8 cellular contexts compared by ENCODE assay signal in the genomic region with DNA sequence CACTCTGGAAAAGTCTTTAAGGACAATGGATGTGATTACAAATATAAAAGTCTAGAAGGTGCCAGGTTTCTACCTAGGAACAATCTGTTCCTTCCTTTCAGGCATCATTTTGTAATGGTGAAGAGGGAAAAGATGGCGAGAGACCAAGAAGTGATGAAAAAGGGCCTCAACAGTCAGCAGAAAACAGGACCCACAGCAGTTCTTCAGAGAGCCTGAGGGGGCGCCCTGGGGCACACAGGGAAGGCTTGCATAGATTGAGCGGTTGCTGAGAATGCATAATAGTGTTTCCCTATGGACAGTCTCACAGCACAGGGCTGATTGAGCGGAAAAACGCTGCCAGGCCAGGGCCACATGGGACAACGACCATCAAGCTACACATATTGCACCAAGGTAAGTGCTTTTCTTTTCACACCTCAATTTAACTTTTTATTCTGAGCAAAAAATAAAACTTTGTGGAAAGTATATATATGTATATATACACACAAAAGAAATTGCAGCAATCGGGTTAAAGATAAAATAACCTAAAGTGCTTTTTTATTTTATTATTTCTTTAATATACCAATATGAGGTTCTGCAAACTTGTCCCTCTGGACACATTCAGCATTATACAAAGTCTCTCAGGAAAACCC. TPM values are rescaled to one million over a fixed set of nuclear protein-coding genes. Genes with fewer than 3 reads are reported as not detected.
DNase-seq lines count a peak whose midpoint lies in the region; ATAC-seq, FAIRE-seq and TF ChIP-seq lines count a peak whose summit lies in the region.

No MANE protein-coding gene starts in this region.

- H3K9ac ChIP-seq in K562 (ENCODE audit: insufficient read depth in 1 of 2, low read depth in 2 of 2, low read length in 2 of 2): no peak overlapping the region

- H3K27me3 ChIP-seq in K562 (ENCODE audit: control insufficient read depth in 2 of 2, insufficient read depth in 2 of 2, low read length in 2 of 2): no peaks in the 10 kb centered on the region

- no TSS peak for BruUV-seq in K562 (replicated peaks; lab: Mats Ljungman, UMichigan)

- H3K4me2 ChIP-seq in K562 (ENCODE audit: insufficient read depth, low read length): no peak overlapping the region

- POLR2A ChIA-PET in K562 (lab: Yijun Ruan, JAX): no interaction called here

- DNase-seq in AG09309 (ENCODE audit: low read depth): no peak
- peak; percentile 55 for DNase-seq in NCI-H2171 (lab: John Stamatoyannopoulos, UW)
- DNase-seq in UCSD-AML1 (lab: John Stamatoyannopoulos, UW; ENCODE audit: unreplicated experiment): peak; percentile 74
- peak; percentile 63 to 90 (median 74) for DNase-seq in K562 (ENCODE audit: extremely low read depth in 1 of 4, low spot score in 3 of 4)
- peak; percentile 76 for DNase-seq in iPS-NIHi11 (ENCODE audit: low spot score)
- DNase-seq in stimulated activated CD4-positive, alpha-beta T cell treated with anti-CD3 and anti-CD28 coated beads, Interleukin-1b, Interleukin-23, amount 100 ng/mL, for 4 hours (ENCODE audit: low read depth in 2 of 2): peak; percentile 43 to 54

- peak; percentile 34 to 67 for TF ChIP-seq RAD21 in K562 (CRISPR knock-in tag; conservative IDR thresholded peaks at IDR 0.05 in 1 of 2, IDR thresholded peaks at IDR 0.05 in 1 of 2)

- H3K9me1 ChIP-seq in K562 (ENCODE audit: control insufficient read depth, insufficient read depth, low read length): peaks cover 3% of the 10 kb centered on the region

- no peak for TF ChIP-seq POLR2A in K562 (conservative IDR thresholded peaks at IDR 0.05)

- H3K4me1 ChIP-seq in K562 (replicated peaks in 1 of 2; ENCODE audit: control insufficient read depth in 2 of 2, insufficient read depth in 2 of 2, low read length in 2 of 2): peaks cover 18 to 24% of the 10 kb centered on the region in 2 experiments; a peak in 4 of 5 replicates

- intact Hi-C loops in K562 (cut with micrococcal nuclease): loop anchor here (2.0 to 10.0 kb wide), 2 partner anchors 48 to 164 kb away; a partner anchor contains a TSS

- in situ Hi-C loops in K562 (cut with MboI): no loop called here

- TF ChIP-seq EP300 in K562 (IDR thresholded peaks at IDR 0.05; ENCODE audit: low read length): no peak

- whole genome bisulfite sequencing in K562 (ENCODE audit: insufficient coverage, low coverage, missing lambda C conversion rate): 12% methylated on average over 7 of the region's 7 CpGs

- peaks cover 57% of the 10 kb centered on the region for H3K36me3 ChIP-seq in K562 (ENCODE audit: control insufficient read depth, insufficient read depth, low read length)

- peak; percentile 89 for FAIRE-seq in K562 (lab: Jason Lieb, UNC)

- H2AFZ ChIP-seq in K562 (ENCODE audit: low read depth, low read length): no peak overlapping the region

- H4K20me1 ChIP-seq in K562 (replicated peaks; ENCODE audit: control insufficient read depth, insufficient read depth, low read length): peaks cover 12% of the 10 kb centered on the region

- TF ChIP-seq CTCF in AG09309 (IDR thresholded peaks at IDR 0.05; ENCODE audit: control insufficient read depth, insufficient read depth, low read depth, low read length, missing control alignments): peak; percentile 77
- TF ChIP-seq CTCF in K562 (IDR thresholded peaks at IDR 0.05 in 2 of 3, conservative IDR thresholded peaks at IDR 0.05 in 1 of 3; ENCODE audit: insufficient read depth in 2 of 3, low read depth in 1 of 3, low read length in 3 of 3): peak; percentile 90 to 99 (median 96)

- H3K9me3 ChIP-seq in K562 (replicated peaks; ENCODE audit: control insufficient read depth, insufficient read depth, low read depth, low read length): no peaks in the 10 kb centered on the region

- peaks cover 39% of the 10 kb centered on the region for H3K79me2 ChIP-seq in K562 (ENCODE audit: control insufficient read depth, insufficient read depth, low read length)

- CTCF ChIA-PET in K562 (lab: Yijun Ruan, JAX; ENCODE audit: low intra/inter-chr PET ratio): interaction anchor here (0.6 kb wide), 1 partner anchor 49 kb away, joined by 3 read pairs; no protein-coding TSS in a partner anchor

- H3K27ac ChIP-seq in K562 (ENCODE audit: extremely low read depth, low read depth, low read length): no peak overlapping the region

- H3K4me3 ChIP-seq in AG09309 (ENCODE audit: control insufficient read depth, low read depth, low read length) (no peak overlapping the region), K562 (no peak overlapping the region)

- ATAC-seq in GM21786 (IDR thresholded peaks at IDR 0.05; ENCODE audit: unreplicated experiment): peak; percentile 33
- peak; percentile 73 for ATAC-seq in K562
- no peak for ATAC-seq in HG02678 (IDR thresholded peaks at IDR 0.05; ENCODE audit: unreplicated experiment)

RNA-seq across cellular contexts. Expression of a gene that starts 3.1 kb away (rescaled TPM):
- total RNA-seq in K562 (2011; cell fraction: chromatin; rRNA removed; ENCODE audit: low replicate concordance): 10.5 and 18.9 TPM in 2 replicates
- 20.5 and 22.2 TPM in 2 replicates for total RNA-seq in K562 (2011; cell fraction: nucleolus; rRNA removed)
- 21.0 and 24.2 TPM in 2 replicates for total RNA-seq in K562 (2011; cell fraction: nucleoplasm; rRNA removed)
- total RNA-seq in K562 (2014; rRNA removed) (58.5 and 65.1 TPM in 2 replicates), K562 (2014; rRNA removed; fragmentation: Illumina TruSeq; extraction: Trizol) (47.2 and 51.0 TPM in 2 replicates), K562 (2015; rRNA removed; fragmentation: Illumina TruSeq; extraction: Trizol) (34.1 and 34.2 TPM in 2 replicates), K562 (2021) (57.2 and 60.1 TPM in 2 replicates)
- polyA plus RNA-seq in K562 (2011; rRNA removed) (49.8 and 56.0 TPM in 2 replicates), K562 (2014; fragmentation: Illumina TruSeq; extraction: Trizol) (40.2 and 44.8 TPM in 2 replicates), K562 (2014; fragmentation: Nextera tagmentation; extraction: Ambion mirVana) (10 to 100 TPM; 11.1 to 16.7 TPM), K562 (2014; rRNA removed) (54.4 and 58.9 TPM in 2 replicates)
- polyA plus RNA-seq in K562 (2011; cell fraction: cytosol; rRNA removed): 48.6 and 49.6 TPM in 2 replicates
- polyA plus RNA-seq in K562 (2011; cell fraction: nucleus; rRNA removed): 18.8 and 19.7 TPM in 2 replicates
- 32.7 and 40.3 TPM in 2 replicates for polyA plus RNA-seq in K562 (2012)
- polyA minus RNA-seq in K562 (2011; rRNA and poly(A)+ RNA removed): 25.0 and 26.0 TPM in 2 replicates
- polyA minus RNA-seq in K562 (2011; cell fraction: cytosol; rRNA and poly(A)+ RNA removed): 19.2 and 24.3 TPM in 2 replicates
- 10.4 and 11.3 TPM in 2 replicates for polyA minus RNA-seq in K562 (2011; cell fraction: nucleus; rRNA and poly(A)+ RNA removed)

RNA-seq across cellular contexts. Expression of a gene that starts 3.6 kb away (rescaled TPM):
- 2.4 and 6.3 TPM in 2 replicates for total RNA-seq in K562 (2011; cell fraction: chromatin; rRNA removed; ENCODE audit: low replicate concordance)
- total RNA-seq in K562 (2011; cell fraction: nucleolus; rRNA removed): 12.6 and 15.3 TPM in 2 replicates
- 6.2 and 7.9 TPM in 2 replicates for total RNA-seq in K562 (2011; cell fraction: nucleoplasm; rRNA removed)
- total RNA-seq in K562 (2014; rRNA removed): 70.9 and 85.3 TPM in 2 replicates
- total RNA-seq in K562 (2014; rRNA removed; fragmentation: Illumina TruSeq; extraction: Trizol): 11.2 TPM in 2 replicates
- 18.6 and 22.0 TPM in 2 replicates for total RNA-seq in K562 (2015; rRNA removed; fragmentation: Illumina TruSeq; extraction: Trizol)
- 51.5 and 52.5 TPM in 2 replicates for total RNA-seq in K562 (2021)
- polyA plus RNA-seq in K562 (2011; rRNA removed): 17.3 and 20.7 TPM in 2 replicates
- polyA plus RNA-seq in K562 (2011; cell fraction: cytosol; rRNA removed): 18.1 and 59.5 TPM in 2 replicates
- polyA plus RNA-seq in K562 (2011; cell fraction: nucleus; rRNA removed): 20.9 and 26.5 TPM in 2 replicates
- polyA plus RNA-seq in K562 (2012): 19.8 and 25.5 TPM in 2 replicates
- 8.5 and 12.4 TPM in 2 replicates for polyA plus RNA-seq in K562 (2014; fragmentation: Illumina TruSeq; extraction: Trizol)
- polyA plus RNA-seq in K562 (2014; fragmentation: Nextera tagmentation; extraction: Ambion mirVana): 1 to 10 TPM; 3.6 to 5.2 TPM
- 47.9 and 58.3 TPM in 2 replicates for polyA plus RNA-seq in K562 (2014; rRNA removed)
- 2.0 and 2.6 TPM in 2 replicates for polyA minus RNA-seq in K562 (2011; rRNA and poly(A)+ RNA removed)
- polyA minus RNA-seq in K562 (2011; cell fraction: cytosol; rRNA and poly(A)+ RNA removed): 5.5 and 5.9 TPM in 2 replicates
- polyA minus RNA-seq in K562 (2011; cell fraction: nucleus; rRNA and poly(A)+ RNA removed): 4.3 and 5.7 TPM in 2 replicates

RNA-seq across cellular contexts. Expression of a gene that starts 17.5 kb away (rescaled TPM):
- total RNA-seq in K562 (2011; cell fraction: chromatin; rRNA removed; ENCODE audit: low replicate concordance): 1.1 and 3.1 TPM in 2 replicates
- 3.7 and 4.5 TPM in 2 replicates for total RNA-seq in K562 (2011; cell fraction: nucleolus; rRNA removed)
- total RNA-seq in K562 (2011; cell fraction: nucleoplasm; rRNA removed): 3.5 and 3.7 TPM in 2 replicates
- total RNA-seq in K562 (2014; rRNA removed): 1.2 and 2.7 TPM in 2 replicates
- total RNA-seq in K562 (2014; rRNA removed; fragmentation: Illumina TruSeq; extraction: Trizol): 1.1 TPM in 2 replicates
- total RNA-seq in K562 (2015; rRNA removed; fragmentation: Illumina TruSeq; extraction: Trizol): 2.0 and 2.1 TPM in 2 replicates
- total RNA-seq in K562 (2021): 2.0 and 2.2 TPM in 2 replicates
- 1.0 and 3.2 TPM in 2 replicates for polyA plus RNA-seq in K562 (2011; rRNA removed)
- polyA plus RNA-seq in K562 (2011; cell fraction: cytosol; rRNA removed): 2.0 and 5.7 TPM in 2 replicates
- 0.65 and 2.1 TPM in 2 replicates for polyA plus RNA-seq in K562 (2011; cell fraction: nucleus; rRNA removed)
- polyA plus RNA-seq in K562 (2012): 1.1 and 2.3 TPM in 2 replicates
- polyA plus RNA-seq in K562 (2014; fragmentation: Illumina TruSeq; extraction: Trizol): 1.6 and 1.9 TPM in 2 replicates
- polyA plus RNA-seq in K562 (2014; fragmentation: Nextera tagmentation; extraction: Ambion mirVana): under 1 TPM; 0.37 to 0.59 TPM
- polyA plus RNA-seq in K562 (2014; rRNA removed): 0.95 and 1.00 TPM in 2 replicates
- polyA minus RNA-seq in K562 (2011; rRNA and poly(A)+ RNA removed): 0.69 and 2.1 TPM in 2 replicates
- polyA minus RNA-seq in K562 (2011; cell fraction: cytosol; rRNA and poly(A)+ RNA removed): 2.5 and 4.6 TPM in 2 replicates
- polyA minus RNA-seq in K562 (2011; cell fraction: nucleus; rRNA and poly(A)+ RNA removed): 0.44 and 0.81 TPM in 2 replicates

RNA-seq across cellular contexts. Expression of a gene that starts 46.2 kb away (rescaled TPM):
- total RNA-seq in K562 (2011; cell fraction: chromatin; rRNA removed; ENCODE audit: low replicate concordance): not detected in 2 replicates
- total RNA-seq in K562 (2011; cell fraction: nucleolus; rRNA removed): not detected in 2 replicates
- total RNA-seq in K562 (2011; cell fraction: nucleoplasm; rRNA removed): not detected in 2 replicates
- total RNA-seq in K562 (2014; rRNA removed) (not detected in 2 replicates), K562 (2014; rRNA removed; fragmentation: Illumina TruSeq; extraction: Trizol) (not detected in 2 replicates), K562 (2015; rRNA removed; fragmentation: Illumina TruSeq; extraction: Trizol) (not detected in 2 replicates), K562 (2021) (0.02 TPM in 1 of 2 replicates, not detected in the other)
- polyA plus RNA-seq in K562 (2011; rRNA removed) (not detected in 2 replicates), K562 (2014; fragmentation: Illumina TruSeq; extraction: Trizol) (not detected in 2 replicates), K562 (2014; fragmentation: Nextera tagmentation; extraction: Ambion mirVana) (under 1 TPM in 1 of 2 experiments, not detected in 1; 0.03 TPM), K562 (2014; rRNA removed) (not detected in 2 replicates)
- polyA plus RNA-seq in K562 (2011; cell fraction: cytosol; rRNA removed): not detected in 2 replicates
- 0.04 TPM in 1 of 2 replicates, not detected in the other for polyA plus RNA-seq in K562 (2011; cell fraction: nucleus; rRNA removed)
- 0.07 and 0.08 TPM in 2 replicates for polyA plus RNA-seq in K562 (2012)
- polyA minus RNA-seq in K562 (2011; rRNA and poly(A)+ RNA removed): not detected in 2 replicates
- polyA minus RNA-seq in K562 (2011; cell fraction: cytosol; rRNA and poly(A)+ RNA removed): not detected in 2 replicates
- polyA minus RNA-seq in K562 (2011; cell fraction: nucleus; rRNA and poly(A)+ RNA removed): not detected in 2 replicates

RNA-seq across cellular contexts. Expression of a gene that starts 48.3 kb away (rescaled TPM):
- total RNA-seq in K562 (2011; cell fraction: chromatin; rRNA removed; ENCODE audit: low replicate concordance): 31.8 and 48.9 TPM in 2 replicates
- 9.0 and 9.3 TPM in 2 replicates for total RNA-seq in K562 (2011; cell fraction: nucleolus; rRNA removed)
- total RNA-seq in K562 (2011; cell fraction: nucleoplasm; rRNA removed): 11.7 and 13.0 TPM in 2 replicates
- total RNA-seq in K562 (2014; rRNA removed) (1.1 and 2.6 TPM in 2 replicates), K562 (2014; rRNA removed; fragmentation: Illumina TruSeq; extraction: Trizol) (6.7 and 7.1 TPM in 2 replicates), K562 (2015; rRNA removed; fragmentation: Illumina TruSeq; extraction: Trizol) (4.3 and 4.4 TPM in 2 replicates), K562 (2021) (11.3 and 12.2 TPM in 2 replicates)
- polyA plus RNA-seq in K562 (2011; rRNA removed) (4.8 and 5.1 TPM in 2 replicates), K562 (2014; fragmentation: Illumina TruSeq; extraction: Trizol) (5.2 and 6.1 TPM in 2 replicates), K562 (2014; fragmentation: Nextera tagmentation; extraction: Ambion mirVana) (1 to 10 TPM; 1.9 to 2.4 TPM), K562 (2014; rRNA removed) (2.9 and 3.6 TPM in 2 replicates)
- polyA plus RNA-seq in K562 (2011; cell fraction: cytosol; rRNA removed): 3.1 and 4.5 TPM in 2 replicates
- 5.0 and 7.5 TPM in 2 replicates for polyA plus RNA-seq in K562 (2011; cell fraction: nucleus; rRNA removed)
- polyA plus RNA-seq in K562 (2012): 2.3 and 5.2 TPM in 2 replicates
- polyA minus RNA-seq in K562 (2011; rRNA and poly(A)+ RNA removed): 16.1 and 36.5 TPM in 2 replicates
- polyA minus RNA-seq in K562 (2011; cell fraction: cytosol; rRNA and poly(A)+ RNA removed): 2.8 and 3.1 TPM in 2 replicates
- 3.2 and 6.2 TPM in 2 replicates for polyA minus RNA-seq in K562 (2011; cell fraction: nucleus; rRNA and poly(A)+ RNA removed)
